1 cellular context compared by ENCODE assay signal in the genomic region with DNA sequence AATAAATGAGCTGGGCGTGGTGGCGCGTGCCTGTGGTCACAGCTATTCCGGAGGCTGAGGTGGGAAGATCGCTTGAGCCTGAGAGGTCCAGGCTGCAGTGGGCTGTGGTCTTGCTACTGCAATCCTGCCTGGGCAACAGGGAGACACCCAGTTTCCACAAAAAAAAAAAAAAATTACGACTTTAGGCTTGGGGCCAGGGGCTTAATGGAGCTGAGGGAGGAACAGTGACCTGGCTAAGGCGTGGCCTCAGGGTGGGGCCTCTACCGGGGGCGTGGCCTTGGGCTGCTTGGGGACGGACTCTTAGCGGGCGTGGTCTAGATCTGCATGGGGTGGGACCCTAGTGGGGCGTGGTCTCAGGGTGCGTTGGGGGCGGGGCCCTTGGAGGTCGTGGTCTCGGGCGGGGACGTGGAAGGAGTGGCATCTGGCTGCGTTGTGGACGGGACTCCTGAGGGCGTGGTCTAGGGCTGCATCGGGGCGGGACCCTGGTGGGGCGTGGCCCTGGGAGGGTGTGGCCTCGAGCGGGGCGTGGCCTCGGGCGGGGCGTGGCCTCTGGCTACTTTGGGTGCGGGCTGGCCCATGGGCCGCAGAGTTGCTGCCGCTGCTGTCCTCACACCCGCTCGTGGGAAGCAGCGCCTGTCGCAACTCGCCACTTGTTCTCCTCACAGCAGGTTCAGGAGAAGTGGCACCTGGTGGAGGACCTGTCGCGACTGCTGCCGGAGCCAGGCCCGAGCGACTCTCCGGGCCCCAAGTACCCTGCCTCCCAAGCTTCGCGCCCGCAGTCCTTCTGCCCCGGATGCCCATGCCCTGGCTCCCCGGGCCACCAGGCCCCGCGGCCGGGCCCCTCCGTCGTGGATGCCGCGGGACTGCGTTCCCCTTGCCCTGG.
TF ChIP-seq lines count a peak whose summit lies in the region.

No MANE protein-coding gene starts in this region.

TF ChIP-seq in GM12878, 131 proteins besides CTCF, POLR2A, EP300 and RAD21 (continued from another document and continues in another):
- TF ChIP-seq, protein P1, sequence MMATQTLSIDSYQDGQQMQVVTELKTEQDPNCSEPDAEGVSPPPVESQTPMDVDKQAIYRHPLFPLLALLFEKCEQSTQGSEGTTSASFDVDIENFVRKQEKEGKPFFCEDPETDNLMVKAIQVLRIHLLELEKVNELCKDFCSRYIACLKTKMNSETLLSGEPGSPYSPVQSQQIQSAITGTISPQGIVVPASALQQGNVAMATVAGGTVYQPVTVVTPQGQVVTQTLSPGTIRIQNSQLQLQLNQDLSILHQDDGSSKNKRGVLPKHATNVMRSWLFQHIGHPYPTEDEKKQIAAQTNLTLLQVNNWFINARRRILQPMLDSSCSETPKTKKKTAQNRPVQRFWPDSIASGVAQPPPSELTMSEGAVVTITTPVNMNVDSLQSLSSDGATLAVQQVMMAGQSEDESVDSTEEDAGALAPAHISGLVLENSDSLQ (IDR thresholded peaks at IDR 0.05): peak; percentile 79
- TF ChIP-seq KAT2A (conservative IDR thresholded peaks at IDR 0.05; ENCODE audit: control insufficient read depth, low read depth, low read length) (no peak), YY1 (IDR thresholded peaks at IDR 0.05; ENCODE audit: low read depth, low read length) (no peak), HDAC2 (IDR thresholded peaks at IDR 0.05) (no peak), NFIC (IDR thresholded peaks at IDR 0.05; ENCODE audit: low read depth, low read length) (no peak), ATF7 (IDR thresholded peaks at IDR 0.05; ENCODE audit: low read depth) (no peak), NR2C2 (IDR thresholded peaks at IDR 0.05; ENCODE audit: borderline replicate concordance, control insufficient read depth, insufficient read length, low read depth) (no peak), PML (IDR thresholded peaks at IDR 0.05; ENCODE audit: low read length) (no peak), CBX3 (IDR thresholded peaks at IDR 0.05; ENCODE audit: borderline replicate concordance, low read depth) (no peak), HCFC1 (IDR thresholded peaks at IDR 0.05; ENCODE audit: low read length) (no peak), EGR1 (IDR thresholded peaks at IDR 0.05; ENCODE audit: borderline replicate concordance in 1 of 2, low read depth in 2 of 2, low read length in 2 of 2) (no peak), ZNF217 (IDR thresholded peaks at IDR 0.05) (no peak), SREBF2 (IDR thresholded peaks at IDR 0.05; ENCODE audit: low read length) (no peak), IRF4 (IDR thresholded peaks at IDR 0.05; ENCODE audit: low read depth, low read length) (no peak), GATAD2B (conservative IDR thresholded peaks at IDR 0.05; ENCODE audit: low read depth) (peak; percentile 51; the same call in 1 of the 2 replicates), MEF2A (IDR thresholded peaks at IDR 0.05; ENCODE audit: insufficient read depth, low read depth, low read length) (no peak), ETV6 (conservative IDR thresholded peaks at IDR 0.05 in 1 of 2, IDR thresholded peaks at IDR 0.05 in 1 of 2; ENCODE audit: borderline replicate concordance in 1 of 2, low read depth in 1 of 2) (no peak), SMAD5 (IDR thresholded peaks at IDR 0.05; ENCODE audit: low read depth) (0 out of 2 replicates have a peak, but pooled peaks have one; percentile 35), TAF1 (IDR thresholded peaks at IDR 0.05; ENCODE audit: borderline replicate concordance, low read depth, low read length) (no peak), HDGF (IDR thresholded peaks at IDR 0.05) (peak; percentile 100), NFXL1 (IDR thresholded peaks at IDR 0.05; ENCODE audit: borderline replicate concordance) (no peak), MXI1 (IDR thresholded peaks at IDR 0.05; ENCODE audit: low read depth, low read length) (no peak), FOS (IDR thresholded peaks at IDR 0.05; ENCODE audit: borderline replicate concordance, extremely low read depth, insufficient read length) (no peak), BCL11A (IDR thresholded peaks at IDR 0.05; ENCODE audit: low read depth, low read length) (no peak), MTA3 (IDR thresholded peaks at IDR 0.05; ENCODE audit: borderline replicate concordance, low read length) (no peak), SIX5 (IDR thresholded peaks at IDR 0.05; ENCODE audit: low read depth, low read length, severe bottlenecking) (no peak), POLR2AphosphoS2 (IDR thresholded peaks at IDR 0.05; ENCODE audit: low read depth, low read length) (peak; percentile 83; the same call in 1 of the 2 replicates), IKZF1 (conservative IDR thresholded peaks at IDR 0.05) (no peak; the same call in 1 of the 2 replicates), CBX5 (IDR thresholded peaks at IDR 0.05; ENCODE audit: low read depth) (no peak), NBN (IDR thresholded peaks at IDR 0.05) (0 out of 2 replicates have a peak, but pooled peaks have one; percentile 25), CEBPB (IDR thresholded peaks at IDR 0.05; ENCODE audit: borderline replicate concordance in 1 of 2, low read depth in 2 of 2, low read length in 2 of 2) (no peak), SMAD1 (IDR thresholded peaks at IDR 0.05; ENCODE audit: low read depth, partially characterized antibody) (no peak), MYC (IDR thresholded peaks at IDR 0.05; ENCODE audit: insufficient read depth, insufficient read length, insufficient replicate concordance, low read length, severe bottlenecking) (no peak), ZNF207 (IDR thresholded peaks at IDR 0.05; ENCODE audit: borderline replicate concordance) (no peak), HDAC6 (IDR thresholded peaks at IDR 0.05; ENCODE audit: unreplicated experiment) (no peak), SUZ12 (IDR thresholded peaks at IDR 0.05; ENCODE audit: unreplicated experiment) (no peak), ZSCAN29 (IDR thresholded peaks at IDR 0.05) (no peak), SRF (IDR thresholded peaks at IDR 0.05; ENCODE audit: low read depth in 2 of 2, low read length in 2 of 2) (no peak)
- TF ChIP-seq, protein P2, sequence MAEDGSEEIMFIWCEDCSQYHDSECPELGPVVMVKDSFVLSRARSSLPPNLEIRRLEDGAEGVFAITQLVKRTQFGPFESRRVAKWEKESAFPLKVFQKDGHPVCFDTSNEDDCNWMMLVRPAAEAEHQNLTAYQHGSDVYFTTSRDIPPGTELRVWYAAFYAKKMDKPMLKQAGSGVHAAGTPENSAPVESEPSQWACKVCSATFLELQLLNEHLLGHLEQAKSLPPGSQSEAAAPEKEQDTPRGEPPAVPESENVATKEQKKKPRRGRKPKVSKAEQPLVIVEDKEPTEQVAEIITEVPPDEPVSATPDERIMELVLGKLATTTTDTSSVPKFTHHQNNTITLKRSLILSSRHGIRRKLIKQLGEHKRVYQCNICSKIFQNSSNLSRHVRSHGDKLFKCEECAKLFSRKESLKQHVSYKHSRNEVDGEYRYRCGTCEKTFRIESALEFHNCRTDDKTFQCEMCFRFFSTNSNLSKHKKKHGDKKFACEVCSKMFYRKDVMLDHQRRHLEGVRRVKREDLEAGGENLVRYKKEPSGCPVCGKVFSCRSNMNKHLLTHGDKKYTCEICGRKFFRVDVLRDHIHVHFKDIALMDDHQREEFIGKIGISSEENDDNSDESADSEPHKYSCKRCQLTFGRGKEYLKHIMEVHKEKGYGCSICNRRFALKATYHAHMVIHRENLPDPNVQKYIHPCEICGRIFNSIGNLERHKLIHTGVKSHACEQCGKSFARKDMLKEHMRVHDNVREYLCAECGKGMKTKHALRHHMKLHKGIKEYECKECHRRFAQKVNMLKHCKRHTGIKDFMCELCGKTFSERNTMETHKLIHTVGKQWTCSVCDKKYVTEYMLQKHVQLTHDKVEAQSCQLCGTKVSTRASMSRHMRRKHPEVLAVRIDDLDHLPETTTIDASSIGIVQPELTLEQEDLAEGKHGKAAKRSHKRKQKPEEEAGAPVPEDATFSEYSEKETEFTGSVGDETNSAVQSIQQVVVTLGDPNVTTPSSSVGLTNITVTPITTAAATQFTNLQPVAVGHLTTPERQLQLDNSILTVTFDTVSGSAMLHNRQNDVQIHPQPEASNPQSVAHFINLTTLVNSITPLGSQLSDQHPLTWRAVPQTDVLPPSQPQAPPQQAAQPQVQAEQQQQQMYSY (CRISPR knock-in tag; IDR thresholded peaks at IDR 0.05): no peak
- TF ChIP-seq, protein P3, sequence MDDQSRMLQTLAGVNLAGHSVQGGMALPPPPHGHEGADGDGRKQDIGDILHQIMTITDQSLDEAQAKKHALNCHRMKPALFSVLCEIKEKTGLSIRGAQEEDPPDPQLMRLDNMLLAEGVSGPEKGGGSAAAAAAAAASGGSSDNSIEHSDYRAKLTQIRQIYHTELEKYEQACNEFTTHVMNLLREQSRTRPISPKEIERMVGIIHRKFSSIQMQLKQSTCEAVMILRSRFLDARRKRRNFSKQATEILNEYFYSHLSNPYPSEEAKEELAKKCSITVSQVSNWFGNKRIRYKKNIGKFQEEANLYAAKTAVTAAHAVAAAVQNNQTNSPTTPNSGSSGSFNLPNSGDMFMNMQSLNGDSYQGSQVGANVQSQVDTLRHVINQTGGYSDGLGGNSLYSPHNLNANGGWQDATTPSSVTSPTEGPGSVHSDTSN (IDR thresholded peaks at IDR 0.05; ENCODE audit: insufficient replicate concordance, low read depth, low read length): peak; percentile 59
- TF ChIP-seq, protein P4, sequence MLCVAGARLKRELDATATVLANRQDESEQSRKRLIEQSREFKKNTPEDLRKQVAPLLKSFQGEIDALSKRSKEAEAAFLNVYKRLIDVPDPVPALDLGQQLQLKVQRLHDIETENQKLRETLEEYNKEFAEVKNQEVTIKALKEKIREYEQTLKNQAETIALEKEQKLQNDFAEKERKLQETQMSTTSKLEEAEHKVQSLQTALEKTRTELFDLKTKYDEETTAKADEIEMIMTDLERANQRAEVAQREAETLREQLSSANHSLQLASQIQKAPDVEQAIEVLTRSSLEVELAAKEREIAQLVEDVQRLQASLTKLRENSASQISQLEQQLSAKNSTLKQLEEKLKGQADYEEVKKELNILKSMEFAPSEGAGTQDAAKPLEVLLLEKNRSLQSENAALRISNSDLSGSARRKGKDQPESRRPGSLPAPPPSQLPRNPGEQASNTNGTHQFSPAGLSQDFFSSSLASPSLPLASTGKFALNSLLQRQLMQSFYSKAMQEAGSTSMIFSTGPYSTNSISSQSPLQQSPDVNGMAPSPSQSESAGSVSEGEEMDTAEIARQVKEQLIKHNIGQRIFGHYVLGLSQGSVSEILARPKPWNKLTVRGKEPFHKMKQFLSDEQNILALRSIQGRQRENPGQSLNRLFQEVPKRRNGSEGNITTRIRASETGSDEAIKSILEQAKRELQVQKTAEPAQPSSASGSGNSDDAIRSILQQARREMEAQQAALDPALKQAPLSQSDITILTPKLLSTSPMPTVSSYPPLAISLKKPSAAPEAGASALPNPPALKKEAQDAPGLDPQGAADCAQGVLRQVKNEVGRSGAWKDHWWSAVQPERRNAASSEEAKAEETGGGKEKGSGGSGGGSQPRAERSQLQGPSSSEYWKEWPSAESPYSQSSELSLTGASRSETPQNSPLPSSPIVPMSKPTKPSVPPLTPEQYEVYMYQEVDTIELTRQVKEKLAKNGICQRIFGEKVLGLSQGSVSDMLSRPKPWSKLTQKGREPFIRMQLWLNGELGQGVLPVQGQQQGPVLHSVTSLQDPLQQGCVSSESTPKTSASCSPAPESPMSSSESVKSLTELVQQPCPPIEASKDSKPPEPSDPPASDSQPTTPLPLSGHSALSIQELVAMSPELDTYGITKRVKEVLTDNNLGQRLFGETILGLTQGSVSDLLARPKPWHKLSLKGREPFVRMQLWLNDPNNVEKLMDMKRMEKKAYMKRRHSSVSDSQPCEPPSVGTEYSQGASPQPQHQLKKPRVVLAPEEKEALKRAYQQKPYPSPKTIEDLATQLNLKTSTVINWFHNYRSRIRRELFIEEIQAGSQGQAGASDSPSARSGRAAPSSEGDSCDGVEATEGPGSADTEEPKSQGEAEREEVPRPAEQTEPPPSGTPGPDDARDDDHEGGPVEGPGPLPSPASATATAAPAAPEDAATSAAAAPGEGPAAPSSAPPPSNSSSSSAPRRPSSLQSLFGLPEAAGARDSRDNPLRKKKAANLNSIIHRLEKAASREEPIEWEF (IDR thresholded peaks at IDR 0.05; ENCODE audit: insufficient replicate concordance, low read depth, low read length): no peak
- TF ChIP-seq, protein P5, sequence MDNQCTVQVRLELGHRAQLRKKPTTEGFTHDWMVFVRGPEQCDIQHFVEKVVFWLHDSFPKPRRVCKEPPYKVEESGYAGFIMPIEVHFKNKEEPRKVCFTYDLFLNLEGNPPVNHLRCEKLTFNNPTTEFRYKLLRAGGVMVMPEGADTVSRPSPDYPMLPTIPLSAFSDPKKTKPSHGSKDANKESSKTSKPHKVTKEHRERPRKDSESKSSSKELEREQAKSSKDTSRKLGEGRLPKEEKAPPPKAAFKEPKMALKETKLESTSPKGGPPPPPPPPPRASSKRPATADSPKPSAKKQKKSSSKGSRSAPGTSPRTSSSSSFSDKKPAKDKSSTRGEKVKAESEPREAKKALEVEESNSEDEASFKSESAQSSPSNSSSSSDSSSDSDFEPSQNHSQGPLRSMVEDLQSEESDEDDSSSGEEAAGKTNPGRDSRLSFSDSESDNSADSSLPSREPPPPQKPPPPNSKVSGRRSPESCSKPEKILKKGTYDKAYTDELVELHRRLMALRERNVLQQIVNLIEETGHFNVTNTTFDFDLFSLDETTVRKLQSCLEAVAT (IDR thresholded peaks at IDR 0.05): peak; percentile 61; the same call in 1 of the 2 replicates
- TF ChIP-seq, protein P6, sequence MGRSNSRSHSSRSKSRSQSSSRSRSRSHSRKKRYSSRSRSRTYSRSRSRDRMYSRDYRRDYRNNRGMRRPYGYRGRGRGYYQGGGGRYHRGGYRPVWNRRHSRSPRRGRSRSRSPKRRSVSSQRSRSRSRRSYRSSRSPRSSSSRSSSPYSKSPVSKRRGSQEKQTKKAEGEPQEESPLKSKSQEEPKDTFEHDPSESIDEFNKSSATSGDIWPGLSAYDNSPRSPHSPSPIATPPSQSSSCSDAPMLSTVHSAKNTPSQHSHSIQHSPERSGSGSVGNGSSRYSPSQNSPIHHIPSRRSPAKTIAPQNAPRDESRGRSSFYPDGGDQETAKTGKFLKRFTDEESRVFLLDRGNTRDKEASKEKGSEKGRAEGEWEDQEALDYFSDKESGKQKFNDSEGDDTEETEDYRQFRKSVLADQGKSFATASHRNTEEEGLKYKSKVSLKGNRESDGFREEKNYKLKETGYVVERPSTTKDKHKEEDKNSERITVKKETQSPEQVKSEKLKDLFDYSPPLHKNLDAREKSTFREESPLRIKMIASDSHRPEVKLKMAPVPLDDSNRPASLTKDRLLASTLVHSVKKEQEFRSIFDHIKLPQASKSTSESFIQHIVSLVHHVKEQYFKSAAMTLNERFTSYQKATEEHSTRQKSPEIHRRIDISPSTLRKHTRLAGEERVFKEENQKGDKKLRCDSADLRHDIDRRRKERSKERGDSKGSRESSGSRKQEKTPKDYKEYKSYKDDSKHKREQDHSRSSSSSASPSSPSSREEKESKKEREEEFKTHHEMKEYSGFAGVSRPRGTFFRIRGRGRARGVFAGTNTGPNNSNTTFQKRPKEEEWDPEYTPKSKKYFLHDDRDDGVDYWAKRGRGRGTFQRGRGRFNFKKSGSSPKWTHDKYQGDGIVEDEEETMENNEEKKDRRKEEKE (IDR thresholded peaks at IDR 0.05): no peak
